Comparison of ENCODE assay signal across 14 cellular contexts in genomic region chr4:37981844-37982720, GRCh38.
DNase-seq lines count a peak whose midpoint lies in the region; ATAC-seq, FAIRE-seq and TF ChIP-seq lines count a peak whose summit lies in the region.
"Had no signal": no experiment of that assay in that cellular context is flagged by ENCODE, and none has a peak within 500 bp of the region (broad histone marks: within the 10 kb centered on the region; RNA-seq: fewer than 3 reads in every experiment).

No MANE protein-coding gene starts in this region.

- in situ Hi-C loops in ACHN (cut with HindIII; ENCODE audit: low pct_ligation_motif_present, low pct_unique_long_range_greater_than_20kb, low sequenced_read_pairs) = no loop called here
- in situ Hi-C loops in brain microvascular endothelial cell (cut with HindIII; ENCODE audit: low pct_ligation_motif_present, low sequenced_read_pairs) = no loop called here

- no peak overlapping the region for H3K27ac ChIP-seq in brain microvascular endothelial cell
- peak overlapping the region; percentile 56 for H3K27ac ChIP-seq in muscle layer of duodenum (ENCODE audit: low read length)

- H3K36me3 ChIP-seq in brain microvascular endothelial cell (replicated peaks) (no peaks in the 10 kb centered on the region), muscle layer of duodenum (ENCODE audit: control insufficient read depth in 1 of 2, insufficient read depth in 2 of 2, low read length in 2 of 2) (no peaks in the 10 kb centered on the region)
- H3K36me3 ChIP-seq: left lung had no signal

- H3K4me1 ChIP-seq in muscle layer of duodenum (ENCODE audit: control insufficient read depth in 1 of 2, insufficient read depth in 2 of 2, low read length in 2 of 2) = peaks cover 0 to 41% of the 10 kb centered on the region in 2 donors

- H3K9me3 ChIP-seq in muscle layer of duodenum (ENCODE audit: control insufficient read depth in 1 of 2, low read length in 2 of 2) = no peaks in the 10 kb centered on the region
- H3K9me3 ChIP-seq: left lung had no signal

- H3K27me3 ChIP-seq in brain microvascular endothelial cell (replicated peaks) = no peaks in the 10 kb centered on the region
- H3K27me3 ChIP-seq in muscle layer of duodenum (ENCODE audit: low read depth, low read length) = no peaks in the 10 kb centered on the region
- H3K27me3 ChIP-seq: left lung had no signal

- ATAC-seq in stimulated activated naive CD8-positive, alpha-beta T cell treated with anti-CD3 and anti-CD28 coated beads, Interleukin-15, Interleukin-2, amounts not matched to agents 100 U/mL and 50 U/mL, for 24 hours = no peak
- no peak for ATAC-seq in HG03460 (IDR thresholded peaks at IDR 0.05; ENCODE audit: unreplicated experiment)
- ATAC-seq: left lung; stimulated activated naive CD8-positive, alpha-beta T cell treated with anti-CD3 and anti-CD28 coated beads, Interleukin-15, amount 100 ng/mL, for 72 hours had no signal

- peak; percentile 52 for FAIRE-seq in GM19239 (lab: Jason Lieb, UNC)
- FAIRE-seq: endothelial cell of umbilical vein had no signal

- TF ChIP-seq CTCF in brain microvascular endothelial cell (IDR thresholded peaks at IDR 0.05; ENCODE audit: low read depth, low read length, missing control alignments) = no peak

- DNase-seq in ACHN (peak; percentile 76), GM19239 (ENCODE audit: insufficient read length, low spot score) (no peak), brain microvascular endothelial cell (peak; percentile 27), NCI-H2107 (lab: John Stamatoyannopoulos, UW) (no peak)
- DNase-seq in stimulated activated naive CD8-positive, alpha-beta T cell treated with anti-CD3 and anti-CD28 coated beads, Interleukin-15, Interleukin-2, amounts not matched to agents 100 U/mL and 50 U/mL, for 24 hours = no peak
- DNase-seq in activated effector memory CD4-positive, alpha-beta T cell treated with anti-CD3 and anti-CD28 coated beads, Interleukin-2, amount 50 U/mL, for 16 hours = no peak
- DNase-seq: CD4-positive, alpha-beta memory T cell; left lung; MV-4-11; stimulated activated CD4-positive, alpha-beta T cell treated with anti-CD3 and anti-CD28 coated beads, Interleukin-12 subunit alpha, Interleukin-12 subunit beta, amount 100 ng/mL, for 4 hours; stimulated activated naive CD8-positive, alpha-beta T cell treated with anti-CD3 and anti-CD28 coated beads, Interleukin-15, amount 100 ng/mL, for 72 hours had no signal

- no peak overlapping the region for H3K4me3 ChIP-seq in brain microvascular endothelial cell (ENCODE audit: low read depth, low read length)
- H3K4me3 ChIP-seq in muscle layer of duodenum (ENCODE audit: low read depth in 1 of 2, low read length in 2 of 2) = no peak overlapping the region
- H3K4me3 ChIP-seq: left lung had no signal

Comparison
In these comparisons a context has a peak if more than half of its experiments do, and no peak if none do; other contexts are left out.
1. DNase-seq: peak in ACHN (single experiment) and brain microvascular endothelial cell (single experiment); none in GM19239 (single experiment), NCI-H2107 (single experiment), stimulated activated naive CD8-positive, alpha-beta T cell treated with anti-CD3 and anti-CD28 coated beads, Interleukin-15, Interleukin-2, amounts not matched to agents 100 U/mL and 50 U/mL, for 24 hours (single experiment) and activated effector memory CD4-positive, alpha-beta T cell treated with anti-CD3 and anti-CD28 coated beads, Interleukin-2, amount 50 U/mL, for 16 hours (single experiment).